In the genomic region with DNA sequence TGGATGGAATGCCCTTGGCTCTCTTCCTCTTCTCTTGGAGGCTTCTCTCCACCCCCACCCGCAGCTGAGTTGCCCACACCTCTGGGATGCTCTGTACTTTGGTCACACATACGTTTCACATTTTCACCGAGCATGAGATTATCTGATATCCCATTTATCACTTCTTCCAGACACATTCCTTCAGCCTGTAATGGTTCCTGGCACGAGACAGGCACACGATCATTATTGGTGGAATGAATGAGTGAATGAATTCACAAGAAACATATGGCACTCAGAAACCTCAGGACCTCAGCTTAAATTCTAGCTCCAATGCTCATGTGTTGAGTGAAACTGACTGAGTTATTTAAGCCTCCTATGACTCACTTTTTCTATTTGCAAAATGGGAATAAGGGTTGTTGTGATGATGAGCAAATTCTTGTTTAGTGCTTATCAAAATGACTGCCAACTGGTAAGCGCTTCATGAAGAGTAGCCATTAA, we compare ENCODE assay signal across 9 cellular contexts.
DNase-seq lines count a peak whose midpoint lies in the region; ATAC-seq lines count a peak whose summit lies in the region.
"Had no signal": no experiment of that assay in that cellular context is flagged by ENCODE, and none has a peak within 500 bp of the region (broad histone marks: within the 10 kb centered on the region; RNA-seq: fewer than 3 reads in every experiment).

No MANE protein-coding gene starts in this region.

- ATAC-seq in GM21529 (IDR thresholded peaks at IDR 0.05; ENCODE audit: unreplicated experiment) = peak; percentile 27

- DNase-seq in NCI-H226 (peak; percentile 81), iris pigment epithelial cell (ENCODE audit: low read depth) (peak; percentile 87), NCI-H2107 treated with DMSO at 0.1 percent for 48 hours (lab: John Stamatoyannopoulos, UW; ENCODE audit: unreplicated experiment) (no peak), activated gamma-delta T cell (lab: John Stamatoyannopoulos, UW) (no peak), NCI-H524 treated with DMSO at 0.1 percent for 48 hours (lab: John Stamatoyannopoulos, UW) (no peak), SW480 (ENCODE audit: low spot score) (no peak)
- DNase-seq: effector CD4-positive, alpha-beta T cell had no signal

- no peak overlapping the region for H3K27ac ChIP-seq in BLaER1

- no peaks in the 10 kb centered on the region for H4K20me1 ChIP-seq in BLaER1

- no peak overlapping the region for H3K4me3 ChIP-seq in BLaER1

- H3K36me3 ChIP-seq in BLaER1 = no peaks in the 10 kb centered on the region

- H3K4me1 ChIP-seq in BLaER1 = peaks cover 15% of the 10 kb centered on the region

- H3K4me2 ChIP-seq in BLaER1 = peak overlapping the region; percentile 48

- H3K27me3 ChIP-seq in BLaER1 = no peaks in the 10 kb centered on the region

- no peak overlapping the region for H3K9ac ChIP-seq in BLaER1

- no peaks in the 10 kb centered on the region for H3K9me3 ChIP-seq in BLaER1

Comparison
In these comparisons a context has a peak if more than half of its experiments do, and no peak if none do; other contexts are left out.
1. DNase-seq: peak in NCI-H226 (single experiment) and iris pigment epithelial cell (single experiment); none in NCI-H2107 treated with DMSO at 0.1 percent for 48 hours (single experiment), activated gamma-delta T cell (single experiment), NCI-H524 treated with DMSO at 0.1 percent for 48 hours (single experiment) and SW480 (single experiment).